4 cellular contexts compared by ENCODE assay signal in genomic region chr7:99549545-99549944, GRCh38. TPM values are rescaled to one million over a fixed set of nuclear protein-coding genes. Genes with fewer than 3 reads are reported as not detected.
"Had no signal": no experiment of that assay in that cellular context is flagged by ENCODE, and none has a peak within 500 bp of the region (broad histone marks: within the 10 kb centered on the region; RNA-seq: fewer than 3 reads in every experiment).

No MANE protein-coding gene starts in this region.

RNA-seq across cellular contexts. Expression of gene TMEM225B, which starts 48.5 kb away (rescaled TPM):
- total RNA-seq: GM23338, H1, H9, HT1080 had no signal
